In genomic region chr10:5442056-5442989, GRCh38 we compare ENCODE assay signal across 8 cellular contexts. TPM values are rescaled to one million over a fixed set of nuclear protein-coding genes. Genes with fewer than 3 reads are reported as not detected.
DNase-seq lines count a peak whose midpoint lies in the region; ATAC-seq, FAIRE-seq and TF ChIP-seq lines count a peak whose summit lies in the region.

No MANE protein-coding gene starts in this region.

- H3K27ac ChIP-seq in adrenal gland = no peak overlapping the region
- no peak overlapping the region for H3K27ac ChIP-seq in testis

- intact Hi-C loops in adrenal gland (cut with DNase I) (loop anchor here (5.0 to 10.0 kb wide), 2 partner anchors 180 to 432 kb away; no protein-coding TSS in a partner anchor), testis (cut with DNase I; ENCODE audit: low total_unique reads) (loop anchor here (5.0 kb wide), 1 partner anchor 180 kb away; no protein-coding TSS in a partner anchor)

- DNase-seq in AG09309 (ENCODE audit: low read depth) (no peak), GF-D8 (lab: John Stamatoyannopoulos, UW) (peak; percentile 28), NCI-H345 treated with DMSO at 0.1 percent for 48 hours (lab: John Stamatoyannopoulos, UW; ENCODE audit: unreplicated experiment) (peak; percentile 23), adrenal gland (peak in 3 of 7 donors; percentile 39 to 51 (median 40)), testis (peak; percentile 57)

- no peak for ATAC-seq in HG03175 (IDR thresholded peaks at IDR 0.05; ENCODE audit: unreplicated experiment)
- no peak for ATAC-seq in HG02588 (IDR thresholded peaks at IDR 0.05; ENCODE audit: unreplicated experiment)

- no peaks in the 10 kb centered on the region for H3K36me3 ChIP-seq in adrenal gland (replicated peaks in 1 of 2)
- no peaks in the 10 kb centered on the region for H3K36me3 ChIP-seq in testis (ENCODE audit: low read depth, missing control alignments)

- TF ChIP-seq CTCF in AG09309 (IDR thresholded peaks at IDR 0.05; ENCODE audit: control insufficient read depth, insufficient read depth, low read depth, low read length, missing control alignments) = peak; percentile 60
- peak; percentile 56 to 83 (median 73) for TF ChIP-seq CTCF in adrenal gland (IDR thresholded peaks at IDR 0.05)
- peak; percentile 58 to 77 (median 73) for TF ChIP-seq CTCF in testis (IDR thresholded peaks at IDR 0.05)

- FAIRE-seq in islet of Langerhans (lab: Jason Lieb, UNC) = peak; percentile 98

- H3K4me3 ChIP-seq in AG09309 (ENCODE audit: control insufficient read depth, low read depth, low read length) = no peak overlapping the region
- H3K4me3 ChIP-seq in adrenal gland = no peak overlapping the region
- H3K4me3 ChIP-seq in testis = no peak overlapping the region

- H3K9me3 ChIP-seq in adrenal gland (replicated peaks in 1 of 3) (no peaks in the 10 kb centered on the region), testis (no peaks in the 10 kb centered on the region)

- H3K27me3 ChIP-seq in adrenal gland (no peaks in the 10 kb centered on the region), testis (no peaks in the 10 kb centered on the region)

- WGBS in adrenal gland, 4 donors = 53 to 66% (median 57%) methylated on average over 9 of the region's 9 CpGs
- 75 to 79% methylated on average over 9 of the region's 9 CpGs for WGBS in testis, 2 donors

- H3K4me1 ChIP-seq in adrenal gland (replicated peaks in 1 of 2) = peaks cover 0 to 15% of the 10 kb centered on the region in 2 donors
- H3K4me1 ChIP-seq in testis = peaks cover 5% of the 10 kb centered on the region

- no peak for TF ChIP-seq POLR2A in adrenal gland (IDR thresholded peaks at IDR 0.05)
- TF ChIP-seq POLR2A in testis (IDR thresholded peaks at IDR 0.05) = no peak

RNA-seq across cellular contexts. Expression of gene NET1, which starts 30.0 kb away (rescaled TPM):
- total RNA-seq in adrenal gland = 10 to 100 TPM; 13.3 to 26.2 (median 22.1) TPM
- polyA plus RNA-seq in adrenal gland = 10 to 100 TPM in 2 of 3 donors, 1 to 10 TPM in 1; 8.7 to 14.1 (median 12.4) TPM
- total RNA-seq in testis = 10 to 100 TPM; 39.9 to 40.7 TPM
- 29.7 TPM for polyA plus RNA-seq in testis (ENCODE audit: insufficient read depth, low read depth, low replicate concordance)

RNA-seq across cellular contexts. Expression of gene TUBAL3, which starts 37.7 kb away (rescaled TPM):
- total RNA-seq in adrenal gland = not detected
- not detected for polyA plus RNA-seq in adrenal gland
- total RNA-seq in testis = 1 to 10 TPM in 1 of 2 donors, under 1 TPM in 1; 0.93 to 2.5 TPM
- polyA plus RNA-seq in testis (ENCODE audit: insufficient read depth, low read depth, low replicate concordance) = 5.3 TPM

RNA-seq across cellular contexts. Expression of gene CALML5, which starts 57.0 kb away (rescaled TPM):
- not detected for total RNA-seq in adrenal gland
- not detected for polyA plus RNA-seq in adrenal gland
- under 1 TPM in 1 of 2 donors, not detected in 1; 0.50 TPM for total RNA-seq in testis
- not detected for polyA plus RNA-seq in testis (ENCODE audit: insufficient read depth, low read depth, low replicate concordance)
